23 cellular contexts compared by ENCODE assay signal in genomic region chr16:65418435-65418834, GRCh38.
DNase-seq lines count a peak whose midpoint lies in the region; FAIRE-seq and TF ChIP-seq lines count a peak whose summit lies in the region.
"Had no signal": no experiment of that assay in that cellular context is flagged by ENCODE, and none has a peak within 500 bp of the region (broad histone marks: within the 10 kb centered on the region; RNA-seq: fewer than 3 reads in every experiment).

No MANE protein-coding gene starts in this region.

- H3K27me3 ChIP-seq in astrocyte (ENCODE audit: insufficient read depth, low read length) = no peaks in the 10 kb centered on the region
- no peaks in the 10 kb centered on the region for H3K27me3 ChIP-seq in hepatocyte
- H3K27me3 ChIP-seq in osteoblast (ENCODE audit: insufficient read depth, low read length) = no peaks in the 10 kb centered on the region
- H3K27me3 ChIP-seq: BLaER1, SJCRH30 had no signal

- H3K79me2 ChIP-seq in astrocyte (ENCODE audit: insufficient read depth, low read length) (no peaks in the 10 kb centered on the region), hepatocyte (no peaks in the 10 kb centered on the region), osteoblast (ENCODE audit: insufficient read depth, low read length) (no peaks in the 10 kb centered on the region)

- H4K20me1 ChIP-seq in astrocyte (ENCODE audit: insufficient read depth, low read length) (no peaks in the 10 kb centered on the region), hepatocyte (ENCODE audit: insufficient read depth, poor library complexity, severe bottlenecking) (no peaks in the 10 kb centered on the region), osteoblast (ENCODE audit: insufficient read depth, low read length) (no peaks in the 10 kb centered on the region)
- H4K20me1 ChIP-seq: BLaER1 had no signal

- H3K27ac ChIP-seq in astrocyte (ENCODE audit: low read depth, low read length) (no peak overlapping the region), hepatocyte (no peak overlapping the region), osteoblast (ENCODE audit: low read depth, low read length) (no peak overlapping the region)
- H3K27ac ChIP-seq: BLaER1, SJCRH30 had no signal

- H3K4me3 ChIP-seq in astrocyte (ENCODE audit: insufficient read depth, low read depth, low read length) (no peak overlapping the region), hepatocyte (no peak overlapping the region), osteoblast (ENCODE audit: insufficient read depth, low read length) (no peak overlapping the region)
- H3K4me3 ChIP-seq: BLaER1, GM23338, SJCRH30 had no signal

- TF ChIP-seq CTCF in astrocyte (IDR thresholded peaks at IDR 0.05; ENCODE audit: insufficient read depth, low read depth, low read length) (no peak), hepatocyte (IDR thresholded peaks at IDR 0.05; ENCODE audit: poor library complexity) (no peak), osteoblast (IDR thresholded peaks at IDR 0.05; ENCODE audit: extremely low read depth, low read depth, low read length) (no peak)

- H3K9me2 ChIP-seq in hepatocyte (replicated peaks; ENCODE audit: insufficient read depth) = no peaks in the 10 kb centered on the region

- H3K9me3 ChIP-seq in astrocyte (ENCODE audit: insufficient read depth, low read depth, low read length) (peaks cover 10% of the 10 kb centered on the region), hepatocyte (ENCODE audit: low read depth) (no peaks in the 10 kb centered on the region), osteoblast (ENCODE audit: low read depth, low read length) (no peaks in the 10 kb centered on the region)
- H3K9me3 ChIP-seq: SJCRH30 had no signal

- DNase-seq in EH (ENCODE audit: low read depth) (peak; percentile 6), astrocyte (ENCODE audit: low read depth) (peak; percentile 20), hepatocyte (ENCODE audit: low spot score) (no peak), osteoblast (ENCODE audit: insufficient read length, low spot score, missing footprints) (no peak), D341Med (ENCODE audit: low spot score) (no peak), NOMO-1 treated with DMSO at 0.1 percent for 48 hours (lab: John Stamatoyannopoulos, UW; ENCODE audit: unreplicated experiment) (no peak), ecto neural progenitor cell (ENCODE audit: low spot score) (no peak)
- DNase-seq: CD4-positive, CD25-positive, alpha-beta regulatory T cell; H9; NCI-H1092; NCI-H1417 treated with DMSO at 0.1 percent for 48 hours; NCI-H1694 treated with DMSO at 0.1 percent for 48 hours; NCI-H2081; NCI-H226; NCI-H510A treated with DMSO at 0.1 percent for 48 hours; NCI-H774; PC-3; SJCRH30 had no signal

- no peaks in the 10 kb centered on the region for H3K36me3 ChIP-seq in astrocyte (ENCODE audit: insufficient read depth, low read length)
- no peaks in the 10 kb centered on the region for H3K36me3 ChIP-seq in hepatocyte (replicated peaks; ENCODE audit: insufficient read depth, low read depth)
- no peaks in the 10 kb centered on the region for H3K36me3 ChIP-seq in osteoblast (ENCODE audit: insufficient read depth, low read length)
- H3K36me3 ChIP-seq: BLaER1, SJCRH30 had no signal

- H3K4me2 ChIP-seq in astrocyte (ENCODE audit: low read length) = no peak overlapping the region
- peak overlapping the region; percentile 40 for H3K4me2 ChIP-seq in hepatocyte
- peak overlapping the region; percentile 28 for H3K4me2 ChIP-seq in osteoblast (ENCODE audit: insufficient read depth, low read length)
- H3K4me2 ChIP-seq: BLaER1, GM23338 had no signal

- H3K4me1 ChIP-seq in astrocyte (ENCODE audit: insufficient read depth, low read length) = peaks cover 17% of the 10 kb centered on the region
- no peaks in the 10 kb centered on the region for H3K4me1 ChIP-seq in hepatocyte (ENCODE audit: insufficient read depth)
- H3K4me1 ChIP-seq in osteoblast (ENCODE audit: insufficient read depth, low read length) = peaks cover 22% of the 10 kb centered on the region

- peaks cover 5% of the 10 kb centered on the region for H3K27me3 Mint-ChIP-seq in astrocyte (ENCODE audit: low read depth, unreplicated experiment)
- H3K27me3 Mint-ChIP-seq: CD4-positive, CD25-positive, alpha-beta regulatory T cell; IgD-negative memory B cell had no signal

- no peak for FAIRE-seq in astrocyte (lab: Jason Lieb, UNC)
- FAIRE-seq: D721Med, GM18507 had no signal

- peak overlapping the region; percentile 30 for H3K27ac Mint-ChIP-seq in astrocyte (ENCODE audit: unreplicated experiment)
- H3K27ac Mint-ChIP-seq: CD4-positive, CD25-positive, alpha-beta regulatory T cell; GM23338; H9; IgD-negative memory B cell had no signal

- no peak overlapping the region for H3K9ac ChIP-seq in astrocyte (ENCODE audit: low read length)
- H3K9ac ChIP-seq: BLaER1 had no signal

- peaks cover 38% of the 10 kb centered on the region for H3K4me1 Mint-ChIP-seq in astrocyte (ENCODE audit: low read depth, unreplicated experiment)
- H3K4me1 Mint-ChIP-seq: CD4-positive, CD25-positive, alpha-beta regulatory T cell; GM23338; IgD-negative memory B cell had no signal

- H3K9me3 Mint-ChIP-seq in astrocyte (ENCODE audit: unreplicated experiment) = peaks cover 17% of the 10 kb centered on the region
- H3K9me3 Mint-ChIP-seq: GM23338 had no signal

- H3K36me3 Mint-ChIP-seq in astrocyte (ENCODE audit: low read depth, unreplicated experiment) = no peaks in the 10 kb centered on the region
- H3K36me3 Mint-ChIP-seq: CD4-positive, CD25-positive, alpha-beta regulatory T cell; IgD-negative memory B cell had no signal

- no peak overlapping the region for H3K4me3 Mint-ChIP-seq in astrocyte (ENCODE audit: unreplicated experiment)
- H3K4me3 Mint-ChIP-seq: CD4-positive, CD25-positive, alpha-beta regulatory T cell; GM23338; H9; IgD-negative memory B cell had no signal

- 41% methylated on average over 6 of the region's 6 CpGs for WGBS in hepatocyte (ENCODE audit: low lambda C conversion rate, missing lambda C conversion rate)

- H2AFZ ChIP-seq in astrocyte (ENCODE audit: low read depth, low read length) (no peak overlapping the region), hepatocyte (no peak overlapping the region), osteoblast (ENCODE audit: low read length) (no peak overlapping the region)
- H2AFZ ChIP-seq: GM23338 had no signal

Comparison
In these comparisons a context has a peak if more than half of its experiments do, and no peak if none do; other contexts are left out.
1. DNase-seq: peak in EH (single experiment) and astrocyte (single experiment); none in hepatocyte (single experiment), osteoblast (single experiment), D341Med (single experiment), NOMO-1 treated with DMSO at 0.1 percent for 48 hours (single experiment) and ecto neural progenitor cell (single experiment).